In genomic region chr17:35705230-35705629, GRCh38 we compare ENCODE assay signal across 31 cellular contexts. TPM values are rescaled to one million over a fixed set of nuclear protein-coding genes. Genes with fewer than 3 reads are reported as not detected.
"Had no signal": no experiment of that assay in that cellular context is flagged by ENCODE, and none has a peak within 500 bp of the region (broad histone marks: within the 10 kb centered on the region; RNA-seq: fewer than 3 reads in every experiment).

No MANE protein-coding gene starts in this region.

- DNase-seq: dermis blood vessel endothelial cell; effector memory CD4-positive, alpha-beta T cell; erythroblast; esophagus squamous epithelium; foreskin melanocyte; hypothalamus; immature natural killer cell; islet precursor cell; kidney glomerular epithelial cell; left ventricle myocardium superior; lower lobe of right lung; mesenchymal stem cell; mucosa of descending colon; naive B cell; stimulated activated CD4-positive, alpha-beta T cell treated with anti-CD3 and anti-CD28 coated beads, Interleukin-2, amount 100 ng/mL, for 24 hours; stimulated activated CD4-positive, alpha-beta T cell treated with anti-CD3 and anti-CD28 coated beads, Interleukin-4, amount 100 ng/mL, for 24 hours; stimulated activated naive CD8-positive, alpha-beta T cell treated with anti-CD3 and anti-CD28 coated beads, Interleukin-15, Interleukin-2, amounts not matched to agents 100 U/mL and 50 U/mL, for 24 hours; substantia nigra; testis; tibial artery; upper lobe of left lung had no signal

- H3K9me3 ChIP-seq: esophagus squamous epithelium, lower lobe of right lung, mucosa of descending colon, testis, tibial artery, upper lobe of left lung had no signal

- H3K4me3 ChIP-seq: coronary artery, esophagus squamous epithelium, lower lobe of right lung, mucosa of descending colon, neural progenitor cell, testis, tibial artery, upper lobe of left lung had no signal

- H3K4me3 Mint-ChIP-seq: immature natural killer cell; mesothelial cell of epicardium; naive B cell; nephron; neural progenitor cell; stimulated activated effector memory CD8-positive, alpha-beta T cell treated with anti-CD3 and anti-CD28 coated beads, Interleukin-12 subunit alpha, Interleukin-12 subunit beta, amount 100 ng/mL, for 72 hours had no signal

- H3K27me3 ChIP-seq: esophagus squamous epithelium, neural progenitor cell, testis, tibial artery, upper lobe of left lung had no signal

- FAIRE-seq: urothelium cell line had no signal

- H3K27ac ChIP-seq: coronary artery, esophagus squamous epithelium, lower lobe of right lung, neural progenitor cell, parathyroid adenoma, testis, tibial artery had no signal

- H3K9ac ChIP-seq: neural progenitor cell, parathyroid adenoma had no signal

- H3K4me1 ChIP-seq: esophagus squamous epithelium, neural progenitor cell, testis had no signal

- H3K4me1 Mint-ChIP-seq: neural progenitor cell had no signal

- H3K27me3 Mint-ChIP-seq: naive B cell, progenitor cell of endocrine pancreas had no signal

- H3K27ac Mint-ChIP-seq: mesothelial cell of epicardium; nephron; neural progenitor cell; stimulated activated effector memory CD8-positive, alpha-beta T cell treated with anti-CD3 and anti-CD28 coated beads, Interleukin-12 subunit alpha, Interleukin-12 subunit beta, amount 100 ng/mL, for 72 hours had no signal

- H2AFZ ChIP-seq: neural progenitor cell, parathyroid adenoma had no signal

- H3K9me3 Mint-ChIP-seq: mesothelial cell of epicardium, nephron, neural progenitor cell had no signal

- H3K4me2 ChIP-seq: neural progenitor cell had no signal

RNA-seq across cellular contexts. Expression of gene RASL10B, which starts 26.2 kb away (rescaled TPM):
- polyA plus RNA-seq: immature natural killer cell had no signal

RNA-seq across cellular contexts. Expression of gene GAS2L2, which starts 47.8 kb away (rescaled TPM):
- total RNA-seq: esophagus squamous epithelium, mucosa of descending colon, osteoblast had no signal
- polyA plus RNA-seq: immature natural killer cell had no signal

RNA-seq across cellular contexts. Expression of gene C17orf50, which starts 55.5 kb away (rescaled TPM):
- total RNA-seq: dermis blood vessel endothelial cell, esophagus squamous epithelium, left ventricle myocardium superior, lower lobe of right lung, mesothelial cell of epicardium, mucosa of descending colon, osteoblast, progenitor cell of endocrine pancreas, sciatic nerve had no signal
